ENCODE assay signal across 17 cellular contexts in the genomic region with DNA sequence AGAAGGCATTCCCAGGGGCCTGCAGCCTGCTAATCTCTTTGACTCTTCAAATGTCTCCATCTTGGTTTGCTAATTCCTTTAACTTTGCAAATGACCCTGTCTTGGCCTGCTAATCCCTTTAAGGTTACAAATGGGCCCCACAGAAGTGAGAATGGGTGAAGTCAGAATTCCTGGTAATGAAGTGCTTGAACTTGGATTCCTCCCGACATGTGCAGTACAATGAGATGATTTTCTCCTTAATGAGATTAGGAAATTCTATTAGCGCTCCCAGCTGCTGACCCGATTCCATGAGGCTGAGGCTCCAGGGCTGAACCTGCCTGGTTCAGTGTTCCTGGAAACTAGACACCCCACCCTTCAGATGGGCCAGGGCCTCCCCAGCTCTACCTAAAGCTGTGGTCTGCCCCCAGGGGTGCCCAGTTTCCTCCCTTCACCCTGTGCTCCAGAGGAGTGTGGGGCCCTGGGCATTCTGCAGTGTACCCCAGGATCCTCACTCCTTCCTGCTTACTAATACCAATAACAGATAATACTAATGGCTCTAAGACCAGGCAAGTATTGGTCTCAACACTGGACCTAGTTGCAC. TPM values are rescaled to one million over a fixed set of nuclear protein-coding genes. Genes with fewer than 3 reads are reported as not detected.
"Had no signal": no experiment of that assay in that cellular context is flagged by ENCODE, and none has a peak within 500 bp of the region (broad histone marks: within the 10 kb centered on the region; RNA-seq: fewer than 3 reads in every experiment).

No MANE protein-coding gene starts in this region.

- H2AFZ ChIP-seq: hepatocyte had no signal

- ATAC-seq: activated CD4-positive, alpha-beta T cell treated with anti-CD3 and anti-CD28 coated beads for 36 hours; left lung; right lobe of liver; stimulated activated naive B cell treated with anti-CD40 and anti-IgM and Interleukin-4, amounts not matched to agents 10 μg/mL and 1 μg/mL and 100 μg/mL, for 72 hours had no signal

- H3K79me2 ChIP-seq: hepatocyte had no signal

- H3K27ac ChIP-seq: cardiac muscle cell, dorsolateral prefrontal cortex, epithelial cell of prostate, hepatocyte, left lung, prostate gland, right lobe of liver had no signal

- H3K9me3 ChIP-seq: left lung, prostate gland, right lobe of liver had no signal

- H3K4me2 ChIP-seq: hepatocyte, smooth muscle cell had no signal

- H3K4me1 ChIP-seq: left lung, prostate gland, right lobe of liver had no signal

- H3K4me3 ChIP-seq: cardiac muscle cell, dorsolateral prefrontal cortex, hepatocyte, left lung, prostate gland, right lobe of liver, smooth muscle cell had no signal

- DNase-seq: activated CD4-positive, alpha-beta T cell treated with anti-CD3 and anti-CD28 coated beads for 36 hours; activated CD4-positive, alpha-beta T cell treated with anti-CD3 and anti-CD28 coated beads, Interleukin-2, amount 50 U/mL, for 48 hours; activated naive CD4-positive, alpha-beta T cell treated with Interleukin-2 at 50 U/mL for 16 hours; activated naive CD8-positive, alpha-beta T cell treated with anti-CD3 and anti-CD28 coated beads, Interleukin-2, amount 10 ng/mL, durations not matched to agents 7 days and 5 days; amygdala; foreskin fibroblast; mammary epithelial cell; stimulated activated naive B cell treated with anti-CD40 and anti-IgM and Interleukin-4, amounts not matched to agents 10 μg/mL and 1 μg/mL and 100 μg/mL, for 72 hours; SW 1271 had no signal

- H3K36me3 ChIP-seq: cardiac muscle cell, left lung, prostate gland, right lobe of liver had no signal

- H3K27me3 ChIP-seq: cardiac muscle cell, hepatocyte, left lung, right lobe of liver had no signal

RNA-seq across cellular contexts. Expression of a gene that starts 47.4 kb away (rescaled TPM):
- total RNA-seq: mammary epithelial cell had no signal
